ENCODE assay signal across 20 cellular contexts in the genomic region with DNA sequence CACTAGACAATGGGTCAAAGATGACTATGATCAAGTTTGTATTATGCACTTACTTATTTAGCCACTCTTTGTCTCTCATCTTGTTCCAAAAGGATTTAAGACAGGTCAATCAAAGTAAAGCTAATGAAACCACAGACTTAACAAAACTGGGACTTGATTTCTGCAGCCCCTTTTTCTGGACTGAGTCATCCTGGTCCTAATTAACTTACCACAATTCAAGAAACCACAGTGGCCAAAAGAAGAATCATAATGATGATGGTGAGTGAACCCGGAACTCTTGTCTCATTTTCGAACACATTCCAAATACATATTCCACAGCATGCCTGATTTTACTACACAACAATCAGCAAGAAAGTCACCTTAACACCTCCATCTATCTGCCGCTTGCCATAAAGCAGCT.
A peak's percentile ranks its signal among the peaks of the same experiment; 100 is the strongest.
DNase-seq lines count a peak whose midpoint lies in the region; ATAC-seq and TF ChIP-seq lines count a peak whose summit lies in the region.
"Had no signal": no experiment of that assay in that cellular context is flagged by ENCODE, and none has a peak within 500 bp of the region (broad histone marks: within the 10 kb centered on the region; RNA-seq: fewer than 3 reads in every experiment).

No MANE protein-coding gene starts in this region.

- TF ChIP-seq RAD21 in neural cell (conservative IDR thresholded peaks at IDR 0.05), result no peak

- no peak for ATAC-seq in HG02623 (IDR thresholded peaks at IDR 0.05; ENCODE audit: unreplicated experiment)
- no peak for ATAC-seq in GM21825 (IDR thresholded peaks at IDR 0.05; ENCODE audit: unreplicated experiment)
- ATAC-seq: HCT116 had no signal

- no peaks in the 10 kb centered on the region for H3K79me2 ChIP-seq in neural cell (replicated peaks; ENCODE audit: insufficient read depth, low read length)

- no peaks in the 10 kb centered on the region for H3K9me2 ChIP-seq in neural cell (ENCODE audit: insufficient read depth, low read length)

- H3K4me3 ChIP-seq in neural cell (ENCODE audit: low read length), result no peak overlapping the region
- H3K4me3 ChIP-seq: BLaER1, PC-9, SJSA1 had no signal

- no peak overlapping the region for H3K27ac ChIP-seq in neural cell (ENCODE audit: low read length)
- H3K27ac ChIP-seq: BLaER1, PC-9, SJSA1 had no signal

- no peaks in the 10 kb centered on the region for H3K36me3 ChIP-seq in neural cell (ENCODE audit: insufficient read depth, low read length)
- H3K36me3 ChIP-seq: BLaER1, SJSA1 had no signal

- H3K27me3 ChIP-seq in neural cell (ENCODE audit: insufficient read depth, low read depth, low read length), result no peaks in the 10 kb centered on the region
- H3K27me3 ChIP-seq: BLaER1, SJSA1 had no signal

- H2AFZ ChIP-seq in neural cell (ENCODE audit: low read depth, low read length), result no peak overlapping the region
- H2AFZ ChIP-seq: PC-9 had no signal

- H4K20me1 ChIP-seq in neural cell (ENCODE audit: insufficient read depth), result no peaks in the 10 kb centered on the region
- H4K20me1 ChIP-seq: BLaER1 had no signal

- no peak for TF ChIP-seq EP300 in neural cell (conservative IDR thresholded peaks at IDR 0.05; ENCODE audit: poor library complexity, severe bottlenecking)

- peak; percentile 12 for TF ChIP-seq CTCF in neural cell (IDR thresholded peaks at IDR 0.05; ENCODE audit: poor library complexity, severe bottlenecking)

- peak; percentile 3 for DNase-seq in H4 (ENCODE audit: low spot score)
- peak; percentile 85 for DNase-seq in astrocyte of the hippocampus (ENCODE audit: low read depth, low spot score)
- DNase-seq in cortex of kidney (lab: John Stamatoyannopoulos, UW), result no peak
- DNase-seq in AG08395 (ENCODE audit: low spot score), result no peak
- DNase-seq: CD4-positive, CD25-positive, alpha-beta regulatory T cell; Karpas-422; NCI-H1105 treated with DMSO at 0.1 percent for 48 hours; NCI-H146; NCI-H1930; NCI-H446 treated with DMSO at 0.1 percent for 48 hours; NCI-H526 treated with DMSO at 0.1 percent for 48 hours; PC-9; Right ventricle myocardium superior; RPMI8226 had no signal

- H3K9ac ChIP-seq in neural cell (ENCODE audit: low read length), result no peak overlapping the region
- H3K9ac ChIP-seq: BLaER1 had no signal

- no peak overlapping the region for H3K4me2 ChIP-seq in neural cell (ENCODE audit: low read length)
- H3K4me2 ChIP-seq: BLaER1, PC-9 had no signal

- no peaks in the 10 kb centered on the region for H3K9me3 ChIP-seq in neural cell (ENCODE audit: low read length)
- H3K9me3 ChIP-seq: BLaER1, SJSA1 had no signal

- H3F3A ChIP-seq in neural cell (ENCODE audit: insufficient read depth, low read length, poor library complexity, severe bottlenecking), result no peaks in the 10 kb centered on the region

TF ChIP-seq in neural cell, 6 proteins besides CTCF, POLR2A, EP300 and RAD21:
- TF ChIP-seq REST (IDR thresholded peaks at IDR 0.05; ENCODE audit: borderline replicate concordance) (no peak), EZH2 (IDR thresholded peaks at IDR 0.05; ENCODE audit: borderline replicate concordance, insufficient read depth, low read length, poor library complexity, severe bottlenecking) (no peak), POLR2AphosphoS5 (IDR thresholded peaks at IDR 0.05) (no peak), SMC3 (conservative IDR thresholded peaks at IDR 0.05; ENCODE audit: poor library complexity) (no peak), MXI1 (conservative IDR thresholded peaks at IDR 0.05; ENCODE audit: poor library complexity, severe bottlenecking) (no peak), TAF1 (IDR thresholded peaks at IDR 0.05; ENCODE audit: low read depth) (no peak)

Comparison
In these comparisons a context has a peak if more than half of its experiments do, and no peak if none do; other contexts are left out.
1. DNase-seq: peak in H4 (single experiment) and astrocyte of the hippocampus (single experiment); none in cortex of kidney (single experiment) and AG08395 (single experiment).